ENCODE assay signal across 28 cellular contexts in the genomic region with DNA sequence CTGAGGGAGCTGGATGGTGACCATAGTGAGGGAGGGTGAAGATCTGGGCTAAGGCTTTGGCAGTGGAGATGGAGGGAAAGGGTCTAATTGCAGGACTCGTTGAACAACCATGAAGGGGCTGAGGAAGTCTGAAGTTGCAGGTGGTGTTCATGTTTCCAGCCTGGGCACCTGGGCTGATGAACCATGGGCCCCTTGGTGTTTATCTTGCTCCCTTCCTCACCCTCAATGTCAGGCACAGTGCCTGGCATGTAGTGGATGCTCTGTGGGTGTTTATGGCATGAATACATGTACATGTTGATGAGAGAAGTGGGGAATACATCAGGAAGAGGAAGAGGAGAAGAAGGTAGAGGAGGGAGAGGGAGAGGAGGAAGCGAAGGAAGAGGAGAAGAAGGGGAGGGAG. TPM values are rescaled to one million over a fixed set of nuclear protein-coding genes. Genes with fewer than 3 reads are reported as not detected.
"Had no signal": no experiment of that assay in that cellular context is flagged by ENCODE, and none has a peak within 500 bp of the region (broad histone marks: within the 10 kb centered on the region; RNA-seq: fewer than 3 reads in every experiment).

No MANE protein-coding gene starts in this region.

- H3K4me3 Mint-ChIP-seq: activated CD4-positive, alpha-beta T cell treated with anti-CD3 and anti-CD28 coated beads for 36 hours; activated CD4-positive, alpha-beta T cell treated with anti-CD3 and anti-CD28 coated beads, Interleukin-2, amount 10 ng/mL, durations not matched to agents 7 days and 5 days; activated CD8-positive, alpha-beta memory T cell treated with anti-CD3 and anti-CD28 coated beads, Interleukin-2, amount 10 ng/mL, durations not matched to agents 7 days and 5 days; activated naive CD8-positive, alpha-beta T cell treated with anti-CD3 and anti-CD28 coated beads for 36 hours; activated T-helper 17 cell treated with anti-CD3 and anti-CD28 coated beads, Interleukin-2, amount 50 U/mL, for 72 hours; T-helper 1 cell treated with Interleukin-12 subunit alpha and Interleukin-12 subunit beta and Interleukin-4 antibody, amounts not matched to agents 30 μg/mL and 1 μg/mL, for 36 hours; T-helper 2 cell treated with Interferon-gamma antibody and Interleukin-4, amounts not matched to agents 5 μg/mL and 100 μg/mL, for 36 hours; WTC11 had no signal

- H3K9ac ChIP-seq: KMS-11, SK-N-SH had no signal

- H3K9me3 Mint-ChIP-seq: activated CD4-positive, alpha-beta T cell treated with anti-CD3 and anti-CD28 coated beads, Interleukin-2, amount 10 ng/mL, durations not matched to agents 7 days and 5 days; activated naive CD8-positive, alpha-beta T cell treated with anti-CD3 and anti-CD28 coated beads for 36 hours; activated T-helper 17 cell treated with anti-CD3 and anti-CD28 coated beads, Interleukin-2, amount 50 U/mL, for 72 hours; T-helper 1 cell treated with Interleukin-12 subunit alpha and Interleukin-12 subunit beta and Interleukin-4 antibody, amounts not matched to agents 30 μg/mL and 1 μg/mL, for 36 hours; T-helper 2 cell treated with Interferon-gamma antibody and Interleukin-4, amounts not matched to agents 5 μg/mL and 100 μg/mL, for 36 hours; WTC11 had no signal

- H3K9me3 ChIP-seq: ascending aorta, SJSA1, SK-N-SH had no signal

- H3K4me3 ChIP-seq: ascending aorta, SJSA1 had no signal

- H3K4me1 ChIP-seq: ascending aorta had no signal

- H3K36me3 ChIP-seq: ascending aorta, SJSA1 had no signal

- H3K4me2 ChIP-seq: KMS-11, SK-N-SH had no signal

- H3K27ac ChIP-seq: ascending aorta, KMS-11, SJSA1 had no signal

- H3K36me3 Mint-ChIP-seq: activated CD8-positive, alpha-beta memory T cell treated with anti-CD3 and anti-CD28 coated beads, Interleukin-2, amount 10 ng/mL, durations not matched to agents 7 days and 5 days; activated naive CD8-positive, alpha-beta T cell treated with anti-CD3 and anti-CD28 coated beads for 36 hours; WTC11 had no signal

- DNase-seq: activated CD4-positive, alpha-beta T cell treated with anti-CD3 and anti-CD28 coated beads for 36 hours; activated CD4-positive, alpha-beta T cell treated with anti-CD3 and anti-CD28 coated beads, Interleukin-2, amount 10 ng/mL, durations not matched to agents 7 days and 5 days; activated CD4-positive, alpha-beta T cell treated with anti-CD3 and anti-CD28 coated beads, Interleukin-2, amount 50 U/mL, for 48 hours; activated CD8-positive, alpha-beta memory T cell treated with anti-CD3 and anti-CD28 coated beads, Interleukin-2, amount 10 ng/mL, durations not matched to agents 7 days and 5 days; activated CD8-positive, alpha-beta memory T cell treated with anti-CD3 and anti-CD28 coated beads, Interleukin-2, amount 50 U/mL, for 48 hours; activated effector memory CD4-positive, alpha-beta T cell treated with anti-CD3 and anti-CD28 coated beads, Interleukin-2, amount 50 U/mL, for 16 hours; activated naive CD4-positive, alpha-beta T cell; activated naive CD4-positive, alpha-beta T cell treated with anti-CD3 and anti-CD28 coated beads, Interleukin-2, amount 50 U/mL, for 16 hours; activated naive CD8-positive, alpha-beta T cell treated with anti-CD3 and anti-CD28 coated beads for 36 hours; activated T-cell treated with anti-CD3 and anti-CD28 coated beads, Interleukin-2, amount 50 U/mL, for 48 hours; amygdala; MM.1S; MV-4-11; NCI-H1092; NCI-H1436 treated with DMSO at 0.1 percent for 48 hours; NCI-H1694 treated with DMSO at 0.1 percent for 48 hours; NCI-H2029; NCI-H345; NCI-H524 treated with DMSO at 0.1 percent for 48 hours; SHP77 treated with DMSO at 0.1 percent for 48 hours; SK-N-SH had no signal

- H3K27me3 Mint-ChIP-seq: activated CD4-positive, alpha-beta T cell treated with anti-CD3 and anti-CD28 coated beads, Interleukin-2, amount 10 ng/mL, durations not matched to agents 7 days and 5 days; activated naive CD8-positive, alpha-beta T cell treated with anti-CD3 and anti-CD28 coated beads for 36 hours had no signal

- H3K4me1 Mint-ChIP-seq: activated CD4-positive, alpha-beta T cell treated with anti-CD3 and anti-CD28 coated beads for 36 hours; activated CD4-positive, alpha-beta T cell treated with anti-CD3 and anti-CD28 coated beads, Interleukin-2, amount 10 ng/mL, durations not matched to agents 7 days and 5 days; activated CD8-positive, alpha-beta memory T cell treated with anti-CD3 and anti-CD28 coated beads, Interleukin-2, amount 10 ng/mL, durations not matched to agents 7 days and 5 days; activated naive CD8-positive, alpha-beta T cell treated with anti-CD3 and anti-CD28 coated beads for 36 hours; activated T-helper 17 cell treated with anti-CD3 and anti-CD28 coated beads, Interleukin-2, amount 50 U/mL, for 72 hours had no signal

- H3K27ac Mint-ChIP-seq: activated CD4-positive, alpha-beta T cell treated with anti-CD3 and anti-CD28 coated beads for 36 hours; activated CD4-positive, alpha-beta T cell treated with anti-CD3 and anti-CD28 coated beads, Interleukin-2, amount 10 ng/mL, durations not matched to agents 7 days and 5 days; activated CD8-positive, alpha-beta memory T cell treated with anti-CD3 and anti-CD28 coated beads, Interleukin-2, amount 10 ng/mL, durations not matched to agents 7 days and 5 days; activated naive CD8-positive, alpha-beta T cell treated with anti-CD3 and anti-CD28 coated beads for 36 hours; activated T-helper 17 cell treated with anti-CD3 and anti-CD28 coated beads, Interleukin-2, amount 50 U/mL, for 72 hours; T-helper 1 cell treated with Interleukin-12 subunit alpha and Interleukin-12 subunit beta and Interleukin-4 antibody, amounts not matched to agents 30 μg/mL and 1 μg/mL, for 36 hours; T-helper 2 cell treated with Interferon-gamma antibody and Interleukin-4, amounts not matched to agents 5 μg/mL and 100 μg/mL, for 36 hours; WTC11 had no signal

- H3K27me3 ChIP-seq: ascending aorta, SJSA1 had no signal

RNA-seq across cellular contexts. Expression of a gene that starts 31.3 kb away (rescaled TPM):
- total RNA-seq: activated CD4-positive, alpha-beta T cell treated with anti-CD3 and anti-CD28 coated beads for 36 hours had no signal
